1 cellular context compared by ENCODE assay signal in genomic region chr11:71977743-71978418, GRCh38.
TF ChIP-seq lines count a peak whose summit lies in the region.

No MANE protein-coding gene starts in this region.

TF ChIP-seq in HCT116, 20 proteins besides CTCF, POLR2A, EP300 and RAD21 (continued from another document):
- no peak for TF ChIP-seq POLR2AphosphoS5 (IDR thresholded peaks at IDR 0.05; ENCODE audit: low read depth, low read length)
- TF ChIP-seq SRF (IDR thresholded peaks at IDR 0.05; ENCODE audit: low read depth), result no peak
- no peak for TF ChIP-seq EZH2phosphoT487 (IDR thresholded peaks at IDR 0.05; ENCODE audit: borderline replicate concordance)
- TF ChIP-seq ZNF274 (IDR thresholded peaks at IDR 0.05; ENCODE audit: low read depth, low read length), result no peak
- TF ChIP-seq CBX3 (IDR thresholded peaks at IDR 0.05; ENCODE audit: low read depth), result no peak
- no peak for TF ChIP-seq TCF7L2 (IDR thresholded peaks at IDR 0.05; ENCODE audit: borderline replicate concordance, extremely low read depth, insufficient read depth, insufficient read length)
- TF ChIP-seq ZBTB33 (IDR thresholded peaks at IDR 0.05; ENCODE audit: extremely low read depth, insufficient replicate concordance, low read length), result no peak
- no peak for TF ChIP-seq ATF3 (IDR thresholded peaks at IDR 0.05)
